1 cellular context compared by ENCODE assay signal in genomic region chr3:149224736-149225594, GRCh38.
TF ChIP-seq lines count a peak whose summit lies in the region.

No MANE protein-coding gene starts in this region.

TF ChIP-seq in HepG2, 621 proteins besides CTCF, POLR2A, EP300 and RAD21 (continued from another document and continues in another):
- no peak for TF ChIP-seq ZXDC (CRISPR knock-in tag; IDR thresholded peaks at IDR 0.05)
- TF ChIP-seq ELF4 (CRISPR knock-in tag; IDR thresholded peaks at IDR 0.05; ENCODE audit: borderline replicate concordance) = no peak; the same call in 1 of the 2 replicates
- TF ChIP-seq ZSCAN12 (CRISPR knock-in tag; IDR thresholded peaks at IDR 0.05) = no peak
- no peak for TF ChIP-seq ZBTB8A (CRISPR knock-in tag; IDR thresholded peaks at IDR 0.05; ENCODE audit: borderline replicate concordance, low read depth)
- TF ChIP-seq FOXO4 (CRISPR knock-in tag; conservative IDR thresholded peaks at IDR 0.05) = no peak
- TF ChIP-seq BCLAF1 (IDR thresholded peaks at IDR 0.05) = no peak
- no peak for TF ChIP-seq ZNF883 (CRISPR knock-in tag; IDR thresholded peaks at IDR 0.05; ENCODE audit: not compliant biosample characterization)
- peak; percentile 93 for TF ChIP-seq ZMYM4 (CRISPR knock-in tag; IDR thresholded peaks at IDR 0.05)
- TF ChIP-seq RXRB (CRISPR knock-in tag; IDR thresholded peaks at IDR 0.05; ENCODE audit: borderline replicate concordance) = peak; percentile 96
- TF ChIP-seq GLI4 (CRISPR knock-in tag; IDR thresholded peaks at IDR 0.05; ENCODE audit: borderline replicate concordance) = peak; percentile 72; the same call in 1 of the 2 replicates
- TF ChIP-seq ZNF644 (CRISPR knock-in tag; IDR thresholded peaks at IDR 0.05; ENCODE audit: low read depth) = peak; percentile 73; the same call in 1 of the 2 replicates
- TF ChIP-seq DNMT3B (CRISPR knock-in tag; conservative IDR thresholded peaks at IDR 0.05) = no peak
- no peak; the same call in 1 of the 2 replicates for TF ChIP-seq LRRFIP1 (CRISPR knock-in tag; conservative IDR thresholded peaks at IDR 0.05)
- peak; percentile 71; the same call in 1 of the 2 replicates for TF ChIP-seq SOX13 (IDR thresholded peaks at IDR 0.05)
- peak in 1 of 2 experiments; percentile 91; a peak in 2 of 4 replicates for TF ChIP-seq SOX13 (CRISPR knock-in tag; conservative IDR thresholded peaks at IDR 0.05 in 1 of 2, IDR thresholded peaks at IDR 0.05 in 1 of 2)
- no peak for TF ChIP-seq NKX3-1 (CRISPR knock-in tag; IDR thresholded peaks at IDR 0.05)
- TF ChIP-seq ZNF570 (CRISPR knock-in tag; IDR thresholded peaks at IDR 0.05; ENCODE audit: borderline replicate concordance) = no peak
- TF ChIP-seq ZNF503 (CRISPR knock-in tag; IDR thresholded peaks at IDR 0.05) = peak; percentile 69; the same call in 1 of the 2 replicates
- TF ChIP-seq MIXL1 (CRISPR knock-in tag; IDR thresholded peaks at IDR 0.05) = peak; percentile 98
- 0 out of 2 replicates have a peak, but pooled peaks have one; percentile 46 for TF ChIP-seq ZBTB39 (CRISPR knock-in tag; IDR thresholded peaks at IDR 0.05)
- no peak for TF ChIP-seq ZNF513 (CRISPR knock-in tag; conservative IDR thresholded peaks at IDR 0.05)
- TF ChIP-seq TCF12 (IDR thresholded peaks at IDR 0.05) = no peak
- TF ChIP-seq TCF12 (CRISPR knock-in tag; IDR thresholded peaks at IDR 0.05) = peak; percentile 69
- no peak; the same call in 1 of the 2 replicates for TF ChIP-seq SRY (CRISPR knock-in tag; IDR thresholded peaks at IDR 0.05)
- no peak for TF ChIP-seq MXD1 (CRISPR knock-in tag; IDR thresholded peaks at IDR 0.05)
- peak; percentile 75 for TF ChIP-seq CREB1 (IDR thresholded peaks at IDR 0.05)
- peak; percentile 86 for TF ChIP-seq CREB1 (CRISPR knock-in tag; IDR thresholded peaks at IDR 0.05)
- peak; percentile 85 for TF ChIP-seq HNF1B (CRISPR knock-in tag; IDR thresholded peaks at IDR 0.05)
- no peak for TF ChIP-seq ZNF670 (CRISPR knock-in tag; IDR thresholded peaks at IDR 0.05; ENCODE audit: borderline replicate concordance)
- no peak for TF ChIP-seq ZNF280D (CRISPR knock-in tag; IDR thresholded peaks at IDR 0.05)
- TF ChIP-seq AGO2 (optimal IDR thresholded peaks at IDR 0.05; ENCODE audit: low read depth, low read length) = peak; percentile 60
- TF ChIP-seq HIVEP1 (CRISPR knock-in tag; IDR thresholded peaks at IDR 0.05) = no peak
- TF ChIP-seq SP5 (CRISPR knock-in tag; IDR thresholded peaks at IDR 0.05; ENCODE audit: borderline replicate concordance, low read depth) = peak; percentile 61; the same call in 1 of the 2 replicates
- no peak for TF ChIP-seq SMARCC2 (IDR thresholded peaks at IDR 0.05)
- TF ChIP-seq ZNF562 (CRISPR knock-in tag; IDR thresholded peaks at IDR 0.05; ENCODE audit: borderline replicate concordance) = no peak
- TF ChIP-seq ZFY (CRISPR knock-in tag; IDR thresholded peaks at IDR 0.05) = no peak
- no peak for TF ChIP-seq LBX2 (CRISPR knock-in tag; IDR thresholded peaks at IDR 0.05; ENCODE audit: borderline replicate concordance)
